ENCODE assay signal across 9 cellular contexts in the genomic region with DNA sequence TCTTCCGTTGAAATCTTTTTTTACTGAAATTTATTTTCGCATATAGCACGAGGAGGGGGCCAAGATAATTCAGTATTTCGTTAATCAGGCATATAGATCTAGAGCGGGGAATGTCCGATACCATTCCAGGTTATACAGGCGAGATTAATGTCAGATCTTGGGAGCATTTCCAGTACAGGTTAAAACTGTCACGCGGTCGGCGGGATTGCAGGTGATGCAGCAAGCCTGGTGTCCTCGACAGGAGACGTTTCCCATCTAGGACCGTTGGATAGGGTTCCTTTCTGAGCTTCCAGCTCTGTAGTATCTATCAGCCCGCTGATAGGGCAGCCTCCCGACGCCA. TPM values are rescaled to one million over a fixed set of nuclear protein-coding genes. Genes with fewer than 3 reads are reported as not detected.
A peak's percentile ranks its signal among the peaks of the same experiment; 100 is the strongest.
DNase-seq lines count a peak whose midpoint lies in the region; ATAC-seq and TF ChIP-seq lines count a peak whose summit lies in the region.
"Had no signal": no experiment of that assay in that cellular context is flagged by ENCODE, and none has a peak within 500 bp of the region (broad histone marks: within the 10 kb centered on the region; RNA-seq: fewer than 3 reads in every experiment).

No MANE protein-coding gene starts in this region.

- TF ChIP-seq CTCF in body of pancreas (IDR thresholded peaks at IDR 0.05), result no peak
- TF ChIP-seq CTCF in upper lobe of left lung (IDR thresholded peaks at IDR 0.05), result no peak

- H3K27me3 ChIP-seq in body of pancreas (no peaks in the 10 kb centered on the region), upper lobe of left lung (no peaks in the 10 kb centered on the region)

- 6 to 8% methylated on average over 11 to 17 of the region's 17 CpGs for WGBS in body of pancreas, 2 donors
- 37 to 45% methylated on average over 13 to 17 of the region's 17 CpGs for WGBS in upper lobe of left lung, 2 donors

- H3K27ac ChIP-seq in body of pancreas (peak overlapping the region; percentile 77 to 89 (median 86)), upper lobe of left lung (peak overlapping the region; percentile 81 to 90 (median 83))

- H3K4me1 ChIP-seq in body of pancreas (peaks cover 29% of the 10 kb centered on the region), upper lobe of left lung (peaks cover 16 to 18% (median 17%) of the 10 kb centered on the region in 4 donors)

- no peaks in the 10 kb centered on the region for H3K36me3 ChIP-seq in body of pancreas (replicated peaks in 1 of 2; ENCODE audit: insufficient read depth in 1 of 2, low read depth in 2 of 2)
- H3K36me3 ChIP-seq in upper lobe of left lung, result peaks cover 0 to 4% (median 0%) of the 10 kb centered on the region in 4 donors

- peak overlapping the region; percentile 87 for H3K4me3 Mint-ChIP-seq in activated naive CD4-positive, alpha-beta T cell treated with anti-CD3 and anti-CD28 coated beads for 36 hours
- H3K4me3 Mint-ChIP-seq in memory B cell, result peak overlapping the region; percentile 93

- TF ChIP-seq POLR2A in body of pancreas (IDR thresholded peaks at IDR 0.05) (no peak), upper lobe of left lung (IDR thresholded peaks at IDR 0.05) (no peak)

- no peak for DNase-seq in activated naive CD4-positive, alpha-beta T cell treated with anti-CD3 and anti-CD28 coated beads for 36 hours
- no peak for DNase-seq in activated naive CD4-positive, alpha-beta T cell (lab: John Stamatoyannopoulos, UW)
- DNase-seq in body of pancreas (no peak), memory B cell (ENCODE audit: low spot score in 2 of 2) (no peak), upper lobe of left lung (no peak), HPDE6-E6E7 (ENCODE audit: extremely low spot score) (no peak), D341Med (ENCODE audit: low spot score) (no peak), NCI-H510A (lab: John Stamatoyannopoulos, UW) (no peak)

- H3K4me1 Mint-ChIP-seq in activated naive CD4-positive, alpha-beta T cell treated with anti-CD3 and anti-CD28 coated beads for 36 hours (ENCODE audit: low read depth), result peaks cover 36% of the 10 kb centered on the region
- peaks cover 11% of the 10 kb centered on the region for H3K4me1 Mint-ChIP-seq in memory B cell

- H3K27me3 Mint-ChIP-seq in activated naive CD4-positive, alpha-beta T cell treated with anti-CD3 and anti-CD28 coated beads for 36 hours (ENCODE audit: low read depth), result no peaks in the 10 kb centered on the region
- peaks cover 3% of the 10 kb centered on the region for H3K27me3 Mint-ChIP-seq in memory B cell

- no peaks in the 10 kb centered on the region for H3K9me3 Mint-ChIP-seq in activated naive CD4-positive, alpha-beta T cell treated with anti-CD3 and anti-CD28 coated beads for 36 hours
- H3K9me3 Mint-ChIP-seq in memory B cell, result no peaks in the 10 kb centered on the region

- peaks cover 6% of the 10 kb centered on the region for H3K36me3 Mint-ChIP-seq in activated naive CD4-positive, alpha-beta T cell treated with anti-CD3 and anti-CD28 coated beads for 36 hours (ENCODE audit: low read depth)
- H3K36me3 Mint-ChIP-seq in memory B cell, result peaks cover 2% of the 10 kb centered on the region

- H3K9me3 ChIP-seq in body of pancreas (no peaks in the 10 kb centered on the region), upper lobe of left lung (no peaks in the 10 kb centered on the region)

- peak overlapping the region; percentile 89 for H3K27ac Mint-ChIP-seq in activated naive CD4-positive, alpha-beta T cell treated with anti-CD3 and anti-CD28 coated beads for 36 hours
- H3K27ac Mint-ChIP-seq in memory B cell, result peak overlapping the region; percentile 86

- CTCF ChIA-PET in activated naive CD4-positive, alpha-beta T cell treated with anti-CD3 and anti-CD28 coated beads for 36 hours (lab: Charles Lee), result interaction anchor here (0.7 to 4.3 kb wide), 10 partner anchors 8 to 360 kb away, joined by 3 to 49 read pairs (median 4); no protein-coding TSS in a partner anchor

- ATAC-seq in body of pancreas (no peak), memory B cell (ENCODE audit: low read depth) (no peak), upper lobe of left lung (ENCODE audit: low FRiP score in 2 of 2) (no peak)

- intact Hi-C loops in activated naive CD4-positive, alpha-beta T cell treated with anti-CD3 and anti-CD28 coated beads for 36 hours (cut with micrococcal nuclease), result loop anchor here (1.0 to 5.0 kb wide), 5 partner anchors 24 to 906 kb away; a partner anchor contains a TSS
- intact Hi-C loops in body of pancreas (cut with DNase I), result no loop called here

- no peak for TF ChIP-seq EP300 in upper lobe of left lung (IDR thresholded peaks at IDR 0.05)

- H3K4me3 ChIP-seq in body of pancreas (peak overlapping the region; percentile 53 to 94), upper lobe of left lung (peak overlapping the region; percentile 62 to 84 (median 74))

RNA-seq across cellular contexts. Expression of a gene that starts 0.4 kb away (rescaled TPM):
- 10 to 100 TPM; 53.1 to 54.6 TPM for total RNA-seq in activated naive CD4-positive, alpha-beta T cell treated with anti-CD3 and anti-CD28 coated beads for 36 hours
- 10 to 100 TPM; 15.6 to 17.1 TPM for total RNA-seq in body of pancreas
- 10 to 100 TPM in 4 of 6 donors, 1 to 10 TPM in 2; 3.2 to 26.4 (median 18.1) TPM for total RNA-seq in upper lobe of left lung

RNA-seq across cellular contexts. Expression of a gene that starts 20.3 kb away (rescaled TPM):
- 1 to 10 TPM; 1.2 TPM for total RNA-seq in activated naive CD4-positive, alpha-beta T cell treated with anti-CD3 and anti-CD28 coated beads for 36 hours
- total RNA-seq in body of pancreas (under 1 TPM; 0.52 to 0.99 TPM), upper lobe of left lung (1 to 10 TPM in 1 of 6 donors, not detected in 5; 1.5 TPM)
- total RNA-seq: dermis microvascular lymphatic vessel endothelial cell had no signal

RNA-seq across cellular contexts. Expression of a gene that starts 56.1 kb away (rescaled TPM):
- total RNA-seq in activated naive CD4-positive, alpha-beta T cell treated with anti-CD3 and anti-CD28 coated beads for 36 hours, result not detected
- total RNA-seq in body of pancreas, result not detected
- under 1 TPM in 3 of 6 donors, not detected in 3; 0.15 to 0.39 (median 0.29) TPM for total RNA-seq in upper lobe of left lung
- total RNA-seq: dermis microvascular lymphatic vessel endothelial cell had no signal
